ENCODE assay signal across 1 cellular context in the genomic region with DNA sequence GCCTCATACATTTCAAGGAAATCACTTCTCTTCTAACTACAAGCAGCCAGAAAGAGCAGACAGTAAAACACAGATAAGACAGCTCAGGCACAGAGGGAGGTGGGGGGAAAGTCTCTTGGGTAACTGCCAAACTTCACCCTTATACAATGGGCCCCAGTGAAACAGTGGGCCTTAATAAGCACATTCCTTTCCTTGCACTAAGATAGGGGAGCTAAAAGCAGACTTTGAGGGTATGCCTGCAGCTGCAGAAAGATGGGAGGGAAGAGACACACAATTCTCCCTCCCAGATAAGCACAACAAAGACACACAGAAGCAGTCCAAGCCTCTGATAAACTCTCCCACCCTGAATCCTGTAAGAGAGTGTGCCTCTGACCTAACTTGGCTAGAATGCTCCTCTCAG.
TF ChIP-seq lines count a peak whose summit lies in the region.

No MANE protein-coding gene starts in this region.

TF ChIP-seq in HEK293, 187 proteins besides CTCF, POLR2A, EP300 and RAD21:
- TF ChIP-seq, protein P1, sequence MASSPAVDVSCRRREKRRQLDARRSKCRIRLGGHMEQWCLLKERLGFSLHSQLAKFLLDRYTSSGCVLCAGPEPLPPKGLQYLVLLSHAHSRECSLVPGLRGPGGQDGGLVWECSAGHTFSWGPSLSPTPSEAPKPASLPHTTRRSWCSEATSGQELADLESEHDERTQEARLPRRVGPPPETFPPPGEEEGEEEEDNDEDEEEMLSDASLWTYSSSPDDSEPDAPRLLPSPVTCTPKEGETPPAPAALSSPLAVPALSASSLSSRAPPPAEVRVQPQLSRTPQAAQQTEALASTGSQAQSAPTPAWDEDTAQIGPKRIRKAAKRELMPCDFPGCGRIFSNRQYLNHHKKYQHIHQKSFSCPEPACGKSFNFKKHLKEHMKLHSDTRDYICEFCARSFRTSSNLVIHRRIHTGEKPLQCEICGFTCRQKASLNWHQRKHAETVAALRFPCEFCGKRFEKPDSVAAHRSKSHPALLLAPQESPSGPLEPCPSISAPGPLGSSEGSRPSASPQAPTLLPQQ (tag by site-specific recombination; IDR thresholded peaks at IDR 0.05), result 0 out of 2 replicates have a peak, but pooled peaks have one; percentile 24
- TF ChIP-seq, protein P2, sequence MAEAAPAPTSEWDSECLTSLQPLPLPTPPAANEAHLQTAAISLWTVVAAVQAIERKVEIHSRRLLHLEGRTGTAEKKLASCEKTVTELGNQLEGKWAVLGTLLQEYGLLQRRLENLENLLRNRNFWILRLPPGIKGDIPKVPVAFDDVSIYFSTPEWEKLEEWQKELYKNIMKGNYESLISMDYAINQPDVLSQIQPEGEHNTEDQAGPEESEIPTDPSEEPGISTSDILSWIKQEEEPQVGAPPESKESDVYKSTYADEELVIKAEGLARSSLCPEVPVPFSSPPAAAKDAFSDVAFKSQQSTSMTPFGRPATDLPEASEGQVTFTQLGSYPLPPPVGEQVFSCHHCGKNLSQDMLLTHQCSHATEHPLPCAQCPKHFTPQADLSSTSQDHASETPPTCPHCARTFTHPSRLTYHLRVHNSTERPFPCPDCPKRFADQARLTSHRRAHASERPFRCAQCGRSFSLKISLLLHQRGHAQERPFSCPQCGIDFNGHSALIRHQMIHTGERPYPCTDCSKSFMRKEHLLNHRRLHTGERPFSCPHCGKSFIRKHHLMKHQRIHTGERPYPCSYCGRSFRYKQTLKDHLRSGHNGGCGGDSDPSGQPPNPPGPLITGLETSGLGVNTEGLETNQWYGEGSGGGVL (tag by site-specific recombination; IDR thresholded peaks at IDR 0.05), result peak; percentile 85
